Comparison of ENCODE assay signal across 10 cellular contexts in genomic region chr2:42722328-42723190, GRCh38. TPM values are rescaled to one million over a fixed set of nuclear protein-coding genes. Genes with fewer than 3 reads are reported as not detected.
DNase-seq lines count a peak whose midpoint lies in the region; ATAC-seq, FAIRE-seq and TF ChIP-seq lines count a peak whose summit lies in the region.
"Had no signal": no experiment of that assay in that cellular context is flagged by ENCODE, and none has a peak within 500 bp of the region (broad histone marks: within the 10 kb centered on the region; RNA-seq: fewer than 3 reads in every experiment).

No MANE protein-coding gene starts in this region.

- ATAC-seq in GM19463 (IDR thresholded peaks at IDR 0.05; ENCODE audit: unreplicated experiment) (peak; percentile 99), HG03439 (IDR thresholded peaks at IDR 0.05; ENCODE audit: unreplicated experiment) (peak; percentile 91), pancreas (peak; percentile 92 to 98 (median 96))

- CTCF ChIA-PET in GM10248 (lab: Yijun Ruan, JAX): interaction anchor here (1.2 kb wide), 1 partner anchor 59 kb away, joined by 4 read pairs; no protein-coding TSS in a partner anchor

- no peak overlapping the region for H3K4me3 Mint-ChIP-seq in T-helper 1 cell treated with Interleukin-12 subunit alpha and Interleukin-12 subunit beta and Interleukin-4 antibody, amounts not matched to agents 30 μg/mL and 1 μg/mL, for 36 hours

- H3K27me3 ChIP-seq in pancreas: no peaks in the 10 kb centered on the region

- H3K36me3 Mint-ChIP-seq in T-helper 1 cell treated with Interleukin-12 subunit alpha and Interleukin-12 subunit beta and Interleukin-4 antibody, amounts not matched to agents 30 μg/mL and 1 μg/mL, for 36 hours (ENCODE audit: low read depth): peaks cover 2% of the 10 kb centered on the region

- intact Hi-C loops in pancreas (cut with DNase I): no loop called here

- DNase-seq in GM10248 (ENCODE audit: extremely low spot score): peak; percentile 70
- DNase-seq in fibroblast of pulmonary artery (ENCODE audit: low read depth): peak; percentile 92
- peak in 4 of 6 donors; percentile 62 to 80 (median 66) for DNase-seq in pancreas
- DNase-seq in NCI-H526 (lab: John Stamatoyannopoulos, UW): no peak
- DNase-seq in activated effector memory CD4-positive, alpha-beta T cell treated with anti-CD3 and anti-CD28 coated beads, Interleukin-2, amount 50 U/mL, for 16 hours: no peak

- H3K27ac ChIP-seq in pancreas: peak overlapping the region; percentile 56 to 63 (median 60)
- H3K27ac ChIP-seq: VCaP had no signal

- H3K9me3 ChIP-seq in pancreas: no peaks in the 10 kb centered on the region

- 35 to 47% methylated on average over 7 of the region's 7 CpGs for WGBS in pancreas, 2 donors

- no peak for FAIRE-seq in pancreas (lab: Jason Lieb, UNC)

- TF ChIP-seq CTCF in GM10248 (IDR thresholded peaks at IDR 0.05; ENCODE audit: control extremely low read depth, extremely low read depth, low read depth, missing control alignments) (no peak), fibroblast of pulmonary artery (IDR thresholded peaks at IDR 0.05; ENCODE audit: low read length, missing control alignments) (no peak), pancreas (IDR thresholded peaks at IDR 0.05) (no peak)

- no peak overlapping the region for H3K4me3 ChIP-seq in fibroblast of pulmonary artery (replicated peaks; ENCODE audit: low read depth, low read length)
- peak overlapping the region in 2 of 4 donors; percentile 4 to 13 for H3K4me3 ChIP-seq in pancreas
- H3K4me3 ChIP-seq: skin epidermis had no signal

- POLR2A ChIA-PET in GM10248 (lab: Yijun Ruan, JAX): interaction anchor here (0.5 kb wide), 1 partner anchor 71 kb away, joined by 4 read pairs; no protein-coding TSS in a partner anchor

- H3K27me3 Mint-ChIP-seq in T-helper 1 cell treated with Interleukin-12 subunit alpha and Interleukin-12 subunit beta and Interleukin-4 antibody, amounts not matched to agents 30 μg/mL and 1 μg/mL, for 36 hours (ENCODE audit: low read depth): no peaks in the 10 kb centered on the region

- peaks cover 9% of the 10 kb centered on the region for H3K4me1 Mint-ChIP-seq in T-helper 1 cell treated with Interleukin-12 subunit alpha and Interleukin-12 subunit beta and Interleukin-4 antibody, amounts not matched to agents 30 μg/mL and 1 μg/mL, for 36 hours (ENCODE audit: low read depth)

- no peaks in the 10 kb centered on the region for H3K9me3 Mint-ChIP-seq in T-helper 1 cell treated with Interleukin-12 subunit alpha and Interleukin-12 subunit beta and Interleukin-4 antibody, amounts not matched to agents 30 μg/mL and 1 μg/mL, for 36 hours

- peaks cover 0 to 5% (median 4%) of the 10 kb centered on the region in 3 donors for H3K4me1 ChIP-seq in pancreas

- H3K36me3 ChIP-seq in pancreas: no peaks in the 10 kb centered on the region

- peak overlapping the region; percentile 5 for H3K27ac Mint-ChIP-seq in T-helper 1 cell treated with Interleukin-12 subunit alpha and Interleukin-12 subunit beta and Interleukin-4 antibody, amounts not matched to agents 30 μg/mL and 1 μg/mL, for 36 hours

RNA-seq across cellular contexts. Expression of gene OXER1, which starts 41.4 kb away (rescaled TPM):
- 1 to 10 TPM; 2.0 to 4.5 (median 3.7) TPM for total RNA-seq in pancreas
- 10 to 100 TPM; 10.1 to 12.5 TPM for polyA plus RNA-seq in pancreas

Comparison
In these comparisons a context has a peak if more than half of its experiments do, and no peak if none do; other contexts are left out.
1. DNase-seq: peak in GM10248 (single experiment), fibroblast of pulmonary artery (single experiment) and pancreas (4 of 6); none in NCI-H526 (0 of 2) and activated effector memory CD4-positive, alpha-beta T cell treated with anti-CD3 and anti-CD28 coated beads, Interleukin-2, amount 50 U/mL, for 16 hours (single experiment).
2. Peak in every context shown above with its lines, with median percentiles within 50 percentile points of each other: ATAC-seq.